In the genomic region with DNA sequence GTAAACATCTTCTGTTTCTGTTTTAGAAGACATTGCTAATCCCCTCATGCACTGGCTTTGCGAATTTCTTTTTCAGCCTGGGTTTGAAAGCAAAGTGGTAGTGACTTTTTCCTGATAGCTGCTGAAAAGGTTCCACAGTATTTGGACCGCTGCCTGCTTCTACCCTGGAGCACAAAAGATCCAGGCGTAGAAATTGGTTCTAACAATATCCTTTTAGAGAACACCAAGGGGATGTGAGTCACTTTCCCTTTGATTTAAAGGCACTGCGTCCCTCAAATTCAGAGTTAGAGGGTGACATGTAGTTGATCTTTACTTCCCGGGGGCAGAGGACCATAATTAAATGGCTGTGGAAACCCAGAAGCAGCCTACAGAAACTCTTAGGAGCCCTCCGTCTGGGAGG, we compare ENCODE assay signal across 1 cellular context.
TF ChIP-seq lines count a peak whose summit lies in the region.

No MANE protein-coding gene starts in this region.

TF ChIP-seq in endothelial cell of umbilical vein, 7 proteins besides CTCF, POLR2A, EP300 and RAD21:
- no peak for TF ChIP-seq FOS (IDR thresholded peaks at IDR 0.05; ENCODE audit: borderline replicate concordance, insufficient read depth, low read length)
- no peak for TF ChIP-seq POLR2AphosphoS5 (IDR thresholded peaks at IDR 0.05; ENCODE audit: insufficient read depth, low read depth, low read length)
- TF ChIP-seq, protein P1, sequence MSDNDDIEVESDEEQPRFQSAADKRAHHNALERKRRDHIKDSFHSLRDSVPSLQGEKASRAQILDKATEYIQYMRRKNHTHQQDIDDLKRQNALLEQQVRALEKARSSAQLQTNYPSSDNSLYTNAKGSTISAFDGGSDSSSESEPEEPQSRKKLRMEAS (IDR thresholded peaks at IDR 0.05; ENCODE audit: insufficient read depth, insufficient read length), result no peak
- TF ChIP-seq GATA2 (IDR thresholded peaks at IDR 0.05; ENCODE audit: insufficient read depth, insufficient read length, low read depth, low read length), result no peak
- no peak for TF ChIP-seq MYC (IDR thresholded peaks at IDR 0.05; ENCODE audit: low read depth, low read length)
- TF ChIP-seq JUN (IDR thresholded peaks at IDR 0.05; ENCODE audit: borderline replicate concordance, insufficient read depth, insufficient read length, low read depth), result no peak
- TF ChIP-seq EZH2 (IDR thresholded peaks at IDR 0.05; ENCODE audit: borderline replicate concordance, low read depth, low read length, severe bottlenecking), result no peak
